Comparison of ENCODE assay signal across 19 cellular contexts in genomic region chr12:76449572-76449971, GRCh38.
DNase-seq lines count a peak whose midpoint lies in the region; ATAC-seq and FAIRE-seq lines count a peak whose summit lies in the region.
"Had no signal": no experiment of that assay in that cellular context is flagged by ENCODE, and none has a peak within 500 bp of the region (broad histone marks: within the 10 kb centered on the region; RNA-seq: fewer than 3 reads in every experiment).

No MANE protein-coding gene starts in this region.

- H3K27me3 Mint-ChIP-seq in activated T-cell treated with anti-CD3 and anti-CD28 coated beads, Interleukin-2, amount 50 U/mL, for 4 hours (ENCODE audit: low read depth) = no peaks in the 10 kb centered on the region
- H3K27me3 Mint-ChIP-seq: effector memory CD8-positive, alpha-beta T cell had no signal

- H3K36me3 Mint-ChIP-seq in activated T-cell treated with anti-CD3 and anti-CD28 coated beads, Interleukin-2, amount 50 U/mL, for 4 hours (ENCODE audit: insufficient read depth) = peaks cover 40% of the 10 kb centered on the region

- intact Hi-C loops in posterior cingulate gyrus (cut with DNase I) = no loop called here

- H3K4me1 Mint-ChIP-seq in activated T-cell treated with anti-CD3 and anti-CD28 coated beads, Interleukin-2, amount 50 U/mL, for 4 hours (ENCODE audit: low read depth) = peaks cover 36% of the 10 kb centered on the region

- peak; percentile 47 for FAIRE-seq in RCC 7860 (lab: Jason Lieb, UNC)
- FAIRE-seq: GM12892, H1 had no signal

- DNase-seq in activated T-cell treated with anti-CD3 and anti-CD28 coated beads, Interleukin-2, amount 50 U/mL, for 4 hours = no peak
- DNase-seq in activated T-cell treated with anti-CD3 and anti-CD28 coated beads for 4 hours (no peak), RCC 7860 (ENCODE audit: low spot score) (no peak), fibroblast of gingiva (ENCODE audit: low read depth) (peak; percentile 56), skeletal muscle cell (ENCODE audit: low read depth) (peak; percentile 27), HuH-7 (ENCODE audit: low spot score) (no peak), posterior cingulate gyrus (no peak)
- DNase-seq: adrenal gland; DMS153; effector memory CD8-positive, alpha-beta T cell; hypothalamus; NCI-H1092 treated with DMSO at 0.1 percent for 48 hours; NCI-H69; Right ventricle myocardium superior; stimulated activated CD8-positive, alpha-beta memory T cell treated with anti-CD3 and anti-CD28 coated beads, Interleukin-4, amount 100 ng/mL, for 48 hours had no signal

- ATAC-seq in activated T-cell treated with anti-CD3 and anti-CD28 coated beads, Interleukin-2, amount 50 U/mL, for 4 hours = peak; percentile 30 to 54
- ATAC-seq in GM21529 (IDR thresholded peaks at IDR 0.05; ENCODE audit: unreplicated experiment) = no peak
- ATAC-seq: effector memory CD8-positive, alpha-beta T cell had no signal

- no peak overlapping the region for H3K4me3 Mint-ChIP-seq in activated T-cell treated with anti-CD3 and anti-CD28 coated beads, Interleukin-2, amount 50 U/mL, for 4 hours
- H3K4me3 Mint-ChIP-seq: effector memory CD8-positive, alpha-beta T cell had no signal

- H3K4me3 ChIP-seq in skeletal muscle cell (ENCODE audit: low read depth, low read length) = no peak overlapping the region
- H3K4me3 ChIP-seq: adrenal gland, vagina had no signal

- H3K9me3 Mint-ChIP-seq in activated T-cell treated with anti-CD3 and anti-CD28 coated beads, Interleukin-2, amount 50 U/mL, for 4 hours = no peaks in the 10 kb centered on the region
- H3K9me3 Mint-ChIP-seq: effector memory CD8-positive, alpha-beta T cell had no signal

Comparison
In these comparisons a context has a peak if more than half of its experiments do, and no peak if none do; other contexts are left out.
1. DNase-seq: peak in fibroblast of gingiva (single experiment) and skeletal muscle cell (single experiment); none in activated T-cell treated with anti-CD3 and anti-CD28 coated beads, Interleukin-2, amount 50 U/mL, for 4 hours (single experiment), activated T-cell treated with anti-CD3 and anti-CD28 coated beads for 4 hours (single experiment), RCC 7860 (single experiment), HuH-7 (single experiment) and posterior cingulate gyrus (0 of 10).